Comparison of ENCODE assay signal across 9 cellular contexts in genomic region chr13:109764474-109765292, GRCh38. TPM values are rescaled to one million over a fixed set of nuclear protein-coding genes. Genes with fewer than 3 reads are reported as not detected.
DNase-seq lines count a peak whose midpoint lies in the region; ATAC-seq and TF ChIP-seq lines count a peak whose summit lies in the region.
"Had no signal": no experiment of that assay in that cellular context is flagged by ENCODE, and none has a peak within 500 bp of the region (broad histone marks: within the 10 kb centered on the region; RNA-seq: fewer than 3 reads in every experiment).

No MANE protein-coding gene starts in this region.

- TF ChIP-seq CTCF in left lung (IDR thresholded peaks at IDR 0.05), result no peak

- ATAC-seq in left lung, result no peak
- ATAC-seq in activated CD4-positive, CD25-positive, alpha-beta regulatory T cell treated with anti-CD3 and anti-CD28 coated beads, Interleukin-2, amount 50 U/mL, for 24 hours, result no peak

- H3K36me3 ChIP-seq in left lung, result peaks cover 0 to 5% of the 10 kb centered on the region in 2 donors

- peak; percentile 14 for DNase-seq in activated naive CD4-positive, alpha-beta T cell treated with Interleukin-2 at 50 U/mL for 16 hours
- DNase-seq in activated naive CD4-positive, alpha-beta T cell (lab: John Stamatoyannopoulos, UW), result no peak
- DNase-seq in T-helper 2 cell treated with Interferon-gamma antibody and Interleukin-4, amounts not matched to agents 5 μg/mL and 100 μg/mL, for 36 hours (ENCODE audit: low spot score), result peak; percentile 25
- DNase-seq in fibroblast of gingiva (ENCODE audit: low read depth), result peak; percentile 64
- peak; percentile 80 for DNase-seq in superior temporal gyrus (ENCODE audit: extremely low spot score)
- no peak for DNase-seq in NCI-H1105 treated with DMSO at 0.1 percent for 48 hours (lab: John Stamatoyannopoulos, UW)
- DNase-seq in left lung, result no peak
- DNase-seq: NCI-H2227 treated with DMSO at 0.1 percent for 48 hours had no signal

- intact Hi-C loops in left lung (cut with DNase I), result no loop called here

- no peak overlapping the region for H3K4me3 ChIP-seq in left lung

- no peaks in the 10 kb centered on the region for H3K9me3 Mint-ChIP-seq in T-helper 2 cell treated with Interferon-gamma antibody and Interleukin-4, amounts not matched to agents 5 μg/mL and 100 μg/mL, for 36 hours

- H3K4me1 ChIP-seq in left lung, result peaks cover 0 to 24% of the 10 kb centered on the region in 2 donors

- peak overlapping the region; percentile 46 for H3K4me3 Mint-ChIP-seq in T-helper 2 cell treated with Interferon-gamma antibody and Interleukin-4, amounts not matched to agents 5 μg/mL and 100 μg/mL, for 36 hours

- peaks cover 4% of the 10 kb centered on the region for H3K36me3 Mint-ChIP-seq in T-helper 2 cell treated with Interferon-gamma antibody and Interleukin-4, amounts not matched to agents 5 μg/mL and 100 μg/mL, for 36 hours (ENCODE audit: low read depth)

- peaks cover 29% of the 10 kb centered on the region for H3K4me1 Mint-ChIP-seq in T-helper 2 cell treated with Interferon-gamma antibody and Interleukin-4, amounts not matched to agents 5 μg/mL and 100 μg/mL, for 36 hours (ENCODE audit: low read depth)

- H3K9me3 ChIP-seq in left lung, result no peaks in the 10 kb centered on the region

- H3K27ac Mint-ChIP-seq in T-helper 2 cell treated with Interferon-gamma antibody and Interleukin-4, amounts not matched to agents 5 μg/mL and 100 μg/mL, for 36 hours, result no peak overlapping the region

- H3K27me3 ChIP-seq in left lung, result no peaks in the 10 kb centered on the region

- no peaks in the 10 kb centered on the region for H3K27me3 Mint-ChIP-seq in T-helper 2 cell treated with Interferon-gamma antibody and Interleukin-4, amounts not matched to agents 5 μg/mL and 100 μg/mL, for 36 hours (ENCODE audit: low read depth)

- no peak overlapping the region for H3K27ac ChIP-seq in left lung

RNA-seq across cellular contexts. Expression of gene IRS2, which starts 21.7 kb away (rescaled TPM):
- 10 to 100 TPM in 1 of 2 donors, 1 to 10 TPM in 1; 9.4 to 15.8 TPM for total RNA-seq in left lung

Comparison
In these comparisons a context has a peak if more than half of its experiments do, and no peak if none do; other contexts are left out.
1. DNase-seq: peak in activated naive CD4-positive, alpha-beta T cell treated with Interleukin-2 at 50 U/mL for 16 hours (single experiment), T-helper 2 cell treated with Interferon-gamma antibody and Interleukin-4, amounts not matched to agents 5 μg/mL and 100 μg/mL, for 36 hours (single experiment), fibroblast of gingiva (single experiment) and superior temporal gyrus (single experiment); none in activated naive CD4-positive, alpha-beta T cell (0 of 4), NCI-H1105 treated with DMSO at 0.1 percent for 48 hours (single experiment) and left lung (0 of 2).